8 cellular contexts compared by ENCODE assay signal in genomic region chr6:88963139-88964090, GRCh38. TPM values are rescaled to one million over a fixed set of nuclear protein-coding genes. Genes with fewer than 3 reads are reported as not detected.
A peak's percentile ranks its signal among the peaks of the same experiment; 100 is the strongest.
DNase-seq lines count a peak whose midpoint lies in the region; ATAC-seq, FAIRE-seq and TF ChIP-seq lines count a peak whose summit lies in the region.

TSS of gene RNGTT (minus strand) at chr6:88963618. CDS start at chr6:88963409, 209 bp downstream.

- peaks cover 0 to 12% of the 10 kb centered on the region in 2 donors for H3K9me3 ChIP-seq in right atrium auricular region
- peaks cover 16% of the 10 kb centered on the region for H3K9me3 ChIP-seq in psoas muscle

- TF ChIP-seq CTCF in right atrium auricular region (IDR thresholded peaks at IDR 0.05): no peak
- TF ChIP-seq CTCF in psoas muscle (IDR thresholded peaks at IDR 0.05): no peak

- DNase-seq in NCI-H187 (lab: John Stamatoyannopoulos, UW) (peak; percentile 87 to 96), T-helper 2 cell (peak; percentile 95 to 98 (median 96)), anterior cingulate cortex (lab: John Stamatoyannopoulos, UW) (peak; percentile 76 to 99 (median 96)), right atrium auricular region (ENCODE audit: low spot score) (peak; percentile 98), psoas muscle (peak; percentile 99), urothelium cell line (ENCODE audit: low spot score) (peak; percentile 95)

- H3K27me3 ChIP-seq in right atrium auricular region (no peaks in the 10 kb centered on the region), psoas muscle (ENCODE audit: insufficient read depth in 3 of 3, low read length in 2 of 3) (no peaks in the 10 kb centered on the region)

- ATAC-seq in GM18498 (IDR thresholded peaks at IDR 0.05; ENCODE audit: unreplicated experiment): peak; percentile 98
- ATAC-seq in HG02938 (IDR thresholded peaks at IDR 0.05; ENCODE audit: unreplicated experiment): peak; percentile 94
- ATAC-seq in psoas muscle: peak; percentile 99 to 100 (median 100)

- peak within 1 kb of the TSS; percentile 79 to 98 for H3K4me3 ChIP-seq in right atrium auricular region
- peak within 1 kb of the TSS; percentile 98 for H3K4me3 ChIP-seq in psoas muscle

- WGBS in psoas muscle, 3 donors: 0% methylated on average over 69 to 74 of the region's 74 CpGs

- H3K4me1 ChIP-seq in right atrium auricular region: peaks cover 0 to 28% of the 10 kb centered on the region in 2 donors
- peaks cover 8% of the 10 kb centered on the region for H3K4me1 ChIP-seq in psoas muscle

- H3K27ac ChIP-seq in right atrium auricular region: peak within 1 kb of the TSS; percentile 83 to 92
- peak within 1 kb of the TSS; percentile 90 for H3K27ac ChIP-seq in psoas muscle

- H3K36me3 ChIP-seq in right atrium auricular region (no peaks in the 10 kb centered on the region), psoas muscle (ENCODE audit: insufficient read depth in 1 of 2, low read depth in 1 of 2) (no peaks in the 10 kb centered on the region)

- intact Hi-C loops in psoas muscle (cut with DNase I): no loop called here

- FAIRE-seq in urothelium cell line (lab: Jason Lieb, UNC): no peak

RNA-seq across cellular contexts. Expression of gene RNGTT, which starts in this region (rescaled TPM):
- total RNA-seq in right atrium auricular region (10 to 100 TPM in 1 of 2 donors, 1 to 10 TPM in 1; 7.5 to 11.3 TPM), psoas muscle (1 to 10 TPM; 6.0 to 8.2 (median 7.4) TPM)
- 1 to 10 TPM; 3.9 to 8.8 (median 8.3) TPM for polyA plus RNA-seq in psoas muscle

Comparison
In these comparisons a context has a peak if more than half of its experiments do, and no peak if none do; other contexts are left out.
1. Peak in every context shown above with its lines: DNase-seq, ATAC-seq, H3K4me3 ChIP-seq and H3K27ac ChIP-seq.